In the genomic region with DNA sequence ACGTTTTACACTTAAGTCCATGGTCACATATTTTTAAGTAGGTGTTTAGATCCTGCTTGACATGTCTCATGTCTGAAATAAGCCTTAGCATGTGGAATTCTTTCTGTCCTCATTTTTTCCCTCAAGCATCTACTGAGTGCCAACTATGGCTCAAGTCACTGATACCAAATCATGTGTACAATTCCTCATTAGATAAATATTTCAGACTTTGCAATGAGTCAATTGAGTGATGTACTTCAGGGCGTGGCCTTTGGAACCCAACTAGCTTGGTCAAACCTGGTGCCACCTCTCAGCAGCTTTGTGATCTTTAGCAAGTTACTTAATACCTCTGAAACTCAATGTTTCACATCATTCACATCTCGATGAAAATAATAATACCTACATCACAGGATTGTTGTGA, we compare ENCODE assay signal across 11 cellular contexts.
"Had no signal": no experiment of that assay in that cellular context is flagged by ENCODE, and none has a peak within 500 bp of the region (broad histone marks: within the 10 kb centered on the region; RNA-seq: fewer than 3 reads in every experiment).

No MANE protein-coding gene starts in this region.

- H3K4me3 Mint-ChIP-seq: activated naive CD8-positive, alpha-beta T cell; naive B cell; T-helper 2 cell treated with Interferon-gamma antibody and Interleukin-4, amounts not matched to agents 5 μg/mL and 100 μg/mL, for 36 hours had no signal

- H3K9me3 ChIP-seq: pancreas, uterus had no signal

- DNase-seq: activated CD4-positive, alpha-beta T cell treated with anti-CD3 and anti-CD28 coated beads, Interleukin-2, amount 50 U/mL, for 4 hours; activated gamma-delta T cell; activated T-cell treated with anti-CD3 and anti-CD28 coated beads, Interleukin-2, amount 50 U/mL, for 48 hours; naive B cell; pancreas; uterus had no signal

- H3K4me1 ChIP-seq: pancreas, uterus had no signal

- H3K27ac ChIP-seq: hepatocyte, pancreas, uterus had no signal

- ATAC-seq: activated CD4-positive, CD25-positive, alpha-beta regulatory T cell treated with anti-CD3 and anti-CD28 coated beads, Interleukin-2, amount 50 U/mL, for 24 hours; pancreas had no signal

- H3K36me3 ChIP-seq: pancreas had no signal

- H3K4me1 Mint-ChIP-seq: naive B cell had no signal

- H3K9me3 Mint-ChIP-seq: naive B cell; T-helper 2 cell treated with Interferon-gamma antibody and Interleukin-4, amounts not matched to agents 5 μg/mL and 100 μg/mL, for 36 hours had no signal

- H3K36me3 Mint-ChIP-seq: activated naive CD8-positive, alpha-beta T cell; naive B cell had no signal

- H3K27ac Mint-ChIP-seq: activated naive CD8-positive, alpha-beta T cell; T-helper 2 cell treated with Interferon-gamma antibody and Interleukin-4, amounts not matched to agents 5 μg/mL and 100 μg/mL, for 36 hours had no signal

- H3K4me3 ChIP-seq: hepatocyte, lung, pancreas, uterus had no signal

- H3K27me3 ChIP-seq: hepatocyte, pancreas, uterus had no signal
